ENCODE assay signal across 8 cellular contexts in the genomic region with DNA sequence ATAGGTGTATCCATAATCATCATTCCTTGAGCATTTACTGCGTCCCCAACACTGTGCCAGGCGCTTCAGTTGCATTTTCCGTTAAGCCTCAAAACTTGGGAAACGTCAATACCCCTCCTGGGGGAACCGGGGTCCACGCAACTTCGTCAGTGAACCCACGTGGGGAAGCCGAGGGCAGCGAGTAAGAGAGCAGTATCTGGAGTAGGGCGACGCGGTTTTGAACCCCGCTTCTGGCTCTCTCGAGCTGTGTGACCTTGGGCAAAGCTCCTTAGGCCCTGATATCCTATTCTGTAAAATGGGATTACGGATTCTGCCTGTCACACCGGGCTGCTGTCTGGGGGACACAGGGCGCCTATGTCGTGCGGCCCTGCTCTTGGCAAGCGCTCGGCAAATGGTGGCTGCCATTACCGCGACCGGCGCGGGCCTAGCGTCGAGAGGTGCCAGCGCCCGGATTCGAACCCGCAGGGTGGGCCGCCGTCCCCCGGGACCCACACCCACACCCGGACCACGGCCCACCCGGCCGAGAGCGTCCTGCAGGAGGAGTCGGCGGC. TPM values are rescaled to one million over a fixed set of nuclear protein-coding genes. Genes with fewer than 3 reads are reported as not detected.
DNase-seq lines count a peak whose midpoint lies in the region; ATAC-seq and TF ChIP-seq lines count a peak whose summit lies in the region.

No MANE protein-coding gene starts in this region.

- no peak overlapping the region for H4K5ac ChIP-seq in H9 (ENCODE audit: insufficient read length, low read depth, low read length)

- peaks cover 12% of the 10 kb centered on the region for H3K23me2 ChIP-seq in H9 (ENCODE audit: insufficient read length, low read depth, low read length, poor library complexity, severe bottlenecking)

- no peak overlapping the region for H3T11ph ChIP-seq in H9 (ENCODE audit: low read length)

- no peak overlapping the region for H2BK12ac ChIP-seq in H9 (ENCODE audit: insufficient read length, low read depth, low read length)

- H3K4me1 ChIP-seq in ES-I3 (ENCODE audit: insufficient read depth, low read length) (no peaks in the 10 kb centered on the region; the same call in 1 of the 2 replicates), H9 (ENCODE audit: insufficient read depth, low read length) (no peaks in the 10 kb centered on the region), iPS-15b (ENCODE audit: control insufficient read depth, insufficient read depth, low read length) (peaks cover 5% of the 10 kb centered on the region), stomach (peaks cover 58 to 61% (median 59%) of the 10 kb centered on the region in 4 donors)

- no peaks in the 10 kb centered on the region for H4K20me1 ChIP-seq in H9 (ENCODE audit: control insufficient read depth, insufficient read depth, insufficient read length)

- H4K91ac ChIP-seq in H9 (ENCODE audit: insufficient read length, low read depth, low read length): no peak overlapping the region

- CTCF ChIA-PET in activated CD8-positive, alpha-beta T cell treated with anti-CD3 and anti-CD28 coated beads for 36 hours (lab: Charles Lee): interaction anchor here (1.1 to 12.7 kb wide), 4 partner anchors 10 to 90 kb away, joined by 3 to 116 read pairs (median 8); a partner anchor contains a TSS

- H2BK20ac ChIP-seq in H9 (ENCODE audit: low read depth, low read length, poor library complexity, severe bottlenecking): no peak overlapping the region

- TF ChIP-seq EP300 in stomach (IDR thresholded peaks at IDR 0.05): no peak

- no peak overlapping the region for H3K18ac ChIP-seq in H9 (ENCODE audit: insufficient read length, low read depth, low read length)

- H3K27me3 Mint-ChIP-seq in H9 (ENCODE audit: low read depth): peaks cover 29% of the 10 kb centered on the region
- peaks cover 2% of the 10 kb centered on the region for H3K27me3 Mint-ChIP-seq in activated CD8-positive, alpha-beta T cell treated with anti-CD3 and anti-CD28 coated beads for 36 hours

- peak overlapping the region; percentile 88 for H3K4me2 ChIP-seq in H9 (ENCODE audit: insufficient read depth, insufficient read length, low read length)

- H3K27me3 ChIP-seq in H9 (ENCODE audit: insufficient read depth, low read length) (no peaks in the 10 kb centered on the region; the same call in 1 of the 2 replicates), iPS-15b (ENCODE audit: control insufficient read depth, insufficient read depth, low read length) (peaks cover 9% of the 10 kb centered on the region), stomach (no peaks in the 10 kb centered on the region)

- H3K27ac Mint-ChIP-seq in H9: no peak overlapping the region; a peak in 1 of 7 replicates
- peak overlapping the region; percentile 78 for H3K27ac Mint-ChIP-seq in activated CD8-positive, alpha-beta T cell treated with anti-CD3 and anti-CD28 coated beads for 36 hours

- peaks cover 15 to 26% of the 10 kb centered on the region in 2 experiments for H3K4me1 Mint-ChIP-seq in H9
- peaks cover 67% of the 10 kb centered on the region for H3K4me1 Mint-ChIP-seq in activated CD8-positive, alpha-beta T cell treated with anti-CD3 and anti-CD28 coated beads for 36 hours (ENCODE audit: low read depth)

- no peak overlapping the region for H3K4ac ChIP-seq in H9 (ENCODE audit: low read depth, low read length)

- H2BK120ac ChIP-seq in H9 (ENCODE audit: low read depth, low read length, poor library complexity, severe bottlenecking): no peak overlapping the region

- no peak overlapping the region for H3K27ac ChIP-seq in H9 (ENCODE audit: insufficient read length, low read depth, low read length)
- H3K27ac ChIP-seq in stomach: peak overlapping the region; percentile 93 to 94 (median 93)

- no peak overlapping the region for H4K8ac ChIP-seq in H9 (replicated peaks; ENCODE audit: insufficient read length, low read depth, low read length)

- TF ChIP-seq POLR2A in stomach (IDR thresholded peaks at IDR 0.05): no peak

- WGBS in H9 (ENCODE audit: extremely low coverage, insufficient read length, low lambda C conversion rate): no CpG with 5 or more reads among the region's 43 CpGs
- 1 to 5% (median 2%) methylated on average over 8 to 43 of the region's 43 CpGs for WGBS in stomach, 5 donors

- ATAC-seq in activated CD8-positive, alpha-beta T cell treated with anti-CD3 and anti-CD28 coated beads for 36 hours: no peak

- H3K56ac ChIP-seq in H9 (ENCODE audit: insufficient read length, low read depth, low read length): no peak overlapping the region

- no peak overlapping the region for H2AFZ ChIP-seq in H9 (ENCODE audit: low read length)

- no peaks in the 10 kb centered on the region for H3K9me3 ChIP-seq in ES-I3 (ENCODE audit: control insufficient read depth, insufficient read depth, low read length)
- H3K9me3 ChIP-seq in H9 (ENCODE audit: control insufficient read depth, low read depth, low read length): no peaks in the 10 kb centered on the region
- H3K9me3 ChIP-seq in iPS-15b (ENCODE audit: control insufficient read depth, insufficient read depth, low read length): no peaks in the 10 kb centered on the region
- H3K9me3 ChIP-seq in stomach: no peaks in the 10 kb centered on the region

- H3K9ac ChIP-seq in ES-I3 (ENCODE audit: low read depth, low read length): peak overlapping the region; percentile 74
- peak overlapping the region; percentile 67 for H3K9ac ChIP-seq in H9 (ENCODE audit: extremely low read depth, insufficient read length, low read length)
- peak overlapping the region; percentile 73 for H3K9ac ChIP-seq in iPS-15b (ENCODE audit: low read depth, low read length)

- H3K9me3 Mint-ChIP-seq in H9: peaks cover 2 to 4% of the 10 kb centered on the region in 2 experiments; a peak in 2 of 5 replicates
- H3K9me3 Mint-ChIP-seq in activated CD8-positive, alpha-beta T cell treated with anti-CD3 and anti-CD28 coated beads for 36 hours: no peaks in the 10 kb centered on the region

- H2BK15ac ChIP-seq in H9 (ENCODE audit: low read depth, low read length): no peak overlapping the region

- no peak overlapping the region for H2AK5ac ChIP-seq in H9 (ENCODE audit: insufficient read length, low read length)

- H2BK5ac ChIP-seq in H9 (ENCODE audit: insufficient read length, low read length): no peak overlapping the region

- no peaks in the 10 kb centered on the region for H3K79me2 ChIP-seq in H9 (ENCODE audit: insufficient read depth, low read length)

- POLR2A ChIA-PET in activated CD8-positive, alpha-beta T cell treated with anti-CD3 and anti-CD28 coated beads for 36 hours (lab: Charles Lee): interaction anchor here (0.6 to 11.7 kb wide), 5 partner anchors 15 to 221 kb away, joined by 3 to 128 read pairs (median 3); no protein-coding TSS in a partner anchor

- H3K36me3 ChIP-seq in ES-I3 (ENCODE audit: insufficient read depth, low read length) (peaks cover 18% of the 10 kb centered on the region), iPS-15b (ENCODE audit: control insufficient read depth, insufficient read depth, low read length) (peaks cover 35% of the 10 kb centered on the region), stomach (peaks cover 40 to 46% (median 44%) of the 10 kb centered on the region in 4 donors)

- H3K4me3 ChIP-seq in iPS-15b (ENCODE audit: low read depth, low read length) (peak overlapping the region; percentile 84), stomach (peak overlapping the region; percentile 86 to 99 (median 92))

- peak overlapping the region; percentile 82 to 85 for H3K4me3 Mint-ChIP-seq in H9
- peak overlapping the region; percentile 78 for H3K4me3 Mint-ChIP-seq in activated CD8-positive, alpha-beta T cell treated with anti-CD3 and anti-CD28 coated beads for 36 hours

- H3K23ac ChIP-seq in H9 (ENCODE audit: insufficient read length, low read depth, low read length): no peak overlapping the region

- DNase-seq in H9: no peak
- DNase-seq in activated CD8-positive, alpha-beta T cell treated with anti-CD3 and anti-CD28 coated beads for 36 hours: no peak
- no peak for DNase-seq in stomach
- no peak for DNase-seq in medulla oblongata (ENCODE audit: extremely low spot score)
- DNase-seq in NCI-H2029 (lab: John Stamatoyannopoulos, UW): no peak
- DNase-seq in COR-L47 (lab: John Stamatoyannopoulos, UW): no peak

- no peaks in the 10 kb centered on the region for H3K79me1 ChIP-seq in H9 (ENCODE audit: insufficient read depth, low read depth, low read length, poor library complexity, severe bottlenecking)

- intact Hi-C loops in activated CD8-positive, alpha-beta T cell treated with anti-CD3 and anti-CD28 coated beads for 36 hours (cut with micrococcal nuclease): no loop called here
- intact Hi-C loops in stomach (cut with DNase I; ENCODE audit: low total_unique reads): no loop called here

- H3K14ac ChIP-seq in H9 (ENCODE audit: insufficient read depth, low read length): no peak overlapping the region; the same call in 1 of the 2 replicates

- TF ChIP-seq CTCF in H9 (conservative IDR thresholded peaks at IDR 0.05): no peak
- no peak for TF ChIP-seq CTCF in activated CD8-positive, alpha-beta T cell treated with anti-CD3 and anti-CD28 coated beads for 36 hours (IDR thresholded peaks at IDR 0.05)
- no peak for TF ChIP-seq CTCF in stomach (IDR thresholded peaks at IDR 0.05)

- H3K36me3 Mint-ChIP-seq in H9 (ENCODE audit: insufficient read depth in 1 of 3, low read depth in 3 of 3): peaks cover 34 to 39% (median 38%) of the 10 kb centered on the region in 3 experiments
- H3K36me3 Mint-ChIP-seq in activated CD8-positive, alpha-beta T cell treated with anti-CD3 and anti-CD28 coated beads for 36 hours (ENCODE audit: low read depth): peaks cover 49% of the 10 kb centered on the region

RNA-seq across cellular contexts. Expression of a gene that starts 0.6 kb away (rescaled TPM):
- total RNA-seq in H9 (2021) (57.7 and 60.3 TPM in 2 replicates), stomach (100 to 1,000 TPM in 2 of 5 donors, 10 to 100 TPM in 3; 42.4 to 172 (median 76.9) TPM)
- total RNA-seq in activated CD8-positive, alpha-beta T cell treated with anti-CD3 and anti-CD28 coated beads for 36 hours: 100 to 1,000 TPM; 101 to 106 TPM
- 10 to 100 TPM; 22.7 to 40.5 (median 24.3) TPM for polyA plus RNA-seq in stomach
